Comparison of ENCODE assay signal across 22 cellular contexts in genomic region chr5:172575416-172575815, GRCh38.
DNase-seq lines count a peak whose midpoint lies in the region; ATAC-seq, FAIRE-seq and TF ChIP-seq lines count a peak whose summit lies in the region.
"Had no signal": no experiment of that assay in that cellular context is flagged by ENCODE, and none has a peak within 500 bp of the region (broad histone marks: within the 10 kb centered on the region; RNA-seq: fewer than 3 reads in every experiment).

No MANE protein-coding gene starts in this region.

- H3K9me3 Mint-ChIP-seq in endothelial cell (ENCODE audit: unreplicated experiment): no peaks in the 10 kb centered on the region
- H3K9me3 Mint-ChIP-seq in stimulated activated naive B cell treated with anti-CD40 and anti-IgM and Interleukin-4, amounts not matched to agents 10 μg/mL and 1 μg/mL and 100 μg/mL, for 72 hours: peaks cover 0 to 2% of the 10 kb centered on the region in 2 donors
- H3K9me3 Mint-ChIP-seq: CD8-positive, alpha-beta T cell; IgD-negative memory B cell had no signal

- no peak for TF ChIP-seq POLR2A in K562 (conservative IDR thresholded peaks at IDR 0.05)

- FAIRE-seq in K562 (lab: Jason Lieb, UNC): no peak
- FAIRE-seq: GM12891, RCC 7860 had no signal

- no peaks in the 10 kb centered on the region for H3K9me1 ChIP-seq in K562 (ENCODE audit: control insufficient read depth, insufficient read depth, low read length)

- DNase-seq in K562 (ENCODE audit: extremely low read depth in 1 of 4, low spot score in 3 of 4) (no peak), endothelial cell (ENCODE audit: low spot score) (no peak), AG08396 (ENCODE audit: low spot score) (no peak), superior temporal gyrus (ENCODE audit: extremely low spot score) (no peak)
- no peak for DNase-seq in stimulated activated naive B cell treated with anti-CD40 and anti-IgM and Interleukin-4, amounts not matched to agents 10 μg/mL and 1 μg/mL and 100 μg/mL, for 72 hours
- DNase-seq: CD8-positive, alpha-beta T cell; DMS153; GM23248; HCEC 1CT; Karpas-422; NCI-H1694 treated with DMSO at 0.1 percent for 48 hours; NCI-H2081 treated with DMSO at 0.1 percent for 48 hours; NCI-H2171 treated with DMSO at 0.1 percent for 48 hours; NCI-H524 treated with DMSO at 0.1 percent for 48 hours; NCI-H82; OCI-M1 had no signal

- H3K9ac ChIP-seq in BLaER1 treated with 17β-estradiol and CSF1 and Interleukin-3, amounts not matched to agents 10 nM and 100 nM: peak overlapping the region in 3 of 11 experiments; percentile 24 to 41 (median 41); a peak in 1 of 22 replicates
- H3K9ac ChIP-seq in K562 (ENCODE audit: insufficient read depth in 1 of 2, low read depth in 2 of 2, low read length in 2 of 2) (no peak overlapping the region), skeletal muscle tissue (ENCODE audit: low read depth in 1 of 3, low read length in 3 of 3) (no peak overlapping the region)
- H3K9ac ChIP-seq: GM23248 had no signal

- H3K9me3 ChIP-seq in BLaER1 treated with 17β-estradiol and CSF1 and Interleukin-3, amounts not matched to agents 10 nM and 100 nM (replicated peaks in 1 of 11): no peaks in the 10 kb centered on the region
- H3K9me3 ChIP-seq in K562 (replicated peaks; ENCODE audit: control insufficient read depth, insufficient read depth, low read depth, low read length) (no peaks in the 10 kb centered on the region), skeletal muscle tissue (ENCODE audit: control insufficient read depth in 3 of 3, low read length in 3 of 3) (no peaks in the 10 kb centered on the region)
- H3K9me3 ChIP-seq: SJSA1 had no signal

- H2AFZ ChIP-seq in K562 (ENCODE audit: low read depth, low read length): no peak overlapping the region
- H2AFZ ChIP-seq: GM23248 had no signal

- no peak for TF ChIP-seq RAD21 in K562 (CRISPR knock-in tag; conservative IDR thresholded peaks at IDR 0.05 in 1 of 2, IDR thresholded peaks at IDR 0.05 in 1 of 2)

- peaks cover 6% of the 10 kb centered on the region for H3K27me3 Mint-ChIP-seq in endothelial cell (ENCODE audit: unreplicated experiment)
- peaks cover 4 to 14% of the 10 kb centered on the region in 2 donors for H3K27me3 Mint-ChIP-seq in stimulated activated naive B cell treated with anti-CD40 and anti-IgM and Interleukin-4, amounts not matched to agents 10 μg/mL and 1 μg/mL and 100 μg/mL, for 72 hours

- H3K27ac Mint-ChIP-seq in endothelial cell (ENCODE audit: unreplicated experiment): peak overlapping the region; percentile 42
- H3K27ac Mint-ChIP-seq in stimulated activated naive B cell treated with anti-CD40 and anti-IgM and Interleukin-4, amounts not matched to agents 10 μg/mL and 1 μg/mL and 100 μg/mL, for 72 hours: no peak overlapping the region
- H3K27ac Mint-ChIP-seq: CD8-positive, alpha-beta T cell; IgD-negative memory B cell had no signal

- H4K20me1 ChIP-seq in BLaER1 treated with 17β-estradiol and CSF1 and Interleukin-3, amounts not matched to agents 10 nM and 100 nM: no peaks in the 10 kb centered on the region
- no peaks in the 10 kb centered on the region for H4K20me1 ChIP-seq in K562 (replicated peaks; ENCODE audit: control insufficient read depth, insufficient read depth, low read length)

- H3K4me1 Mint-ChIP-seq in endothelial cell (ENCODE audit: unreplicated experiment): peaks cover 5% of the 10 kb centered on the region
- peaks cover 0 to 6% of the 10 kb centered on the region in 2 donors for H3K4me1 Mint-ChIP-seq in stimulated activated naive B cell treated with anti-CD40 and anti-IgM and Interleukin-4, amounts not matched to agents 10 μg/mL and 1 μg/mL and 100 μg/mL, for 72 hours
- H3K4me1 Mint-ChIP-seq: IgD-negative memory B cell had no signal

- peak overlapping the region in 3 of 11 experiments; percentile 18 to 35 (median 20); a peak in 3 of 22 replicates for H3K27ac ChIP-seq in BLaER1 treated with 17β-estradiol and CSF1 and Interleukin-3, amounts not matched to agents 10 nM and 100 nM
- H3K27ac ChIP-seq in K562 (ENCODE audit: extremely low read depth, low read depth, low read length): no peak overlapping the region
- peak overlapping the region; percentile 3 for H3K27ac ChIP-seq in skeletal muscle tissue (ENCODE audit: low read depth, low read length)
- H3K27ac ChIP-seq: GM23248, SJSA1 had no signal

- no peak for ATAC-seq in K562
- ATAC-seq in stimulated activated naive B cell treated with anti-CD40 and anti-IgM and Interleukin-4, amounts not matched to agents 10 μg/mL and 1 μg/mL and 100 μg/mL, for 72 hours (replicated peaks): no peak
- ATAC-seq: CD8-positive, alpha-beta T cell had no signal

- no TSS peak for BruUV-seq in K562 (replicated peaks; lab: Mats Ljungman, UMichigan)

- intact Hi-C loops in K562 (cut with micrococcal nuclease): loop anchor here (10.0 kb wide), 1 partner anchor 119 kb away; no protein-coding TSS in a partner anchor

- in situ Hi-C loops in K562 (cut with MboI): no loop called here

- H3K4me3 Mint-ChIP-seq in endothelial cell (ENCODE audit: unreplicated experiment): no peak overlapping the region
- H3K4me3 Mint-ChIP-seq in stimulated activated naive B cell treated with anti-CD40 and anti-IgM and Interleukin-4, amounts not matched to agents 10 μg/mL and 1 μg/mL and 100 μg/mL, for 72 hours: no peak overlapping the region
- H3K4me3 Mint-ChIP-seq: CD8-positive, alpha-beta T cell; IgD-negative memory B cell had no signal

- POLR2A ChIA-PET in K562 (lab: Yijun Ruan, JAX): interaction anchor here (0.7 kb wide), 1 partner anchor 28 kb away, joined by 3 read pairs; no protein-coding TSS in a partner anchor

- H3K79me2 ChIP-seq in K562 (ENCODE audit: control insufficient read depth, insufficient read depth, low read length): no peaks in the 10 kb centered on the region

- no peaks in the 10 kb centered on the region for H3K36me3 Mint-ChIP-seq in endothelial cell (ENCODE audit: low read depth, unreplicated experiment)
- H3K36me3 Mint-ChIP-seq in stimulated activated naive B cell treated with anti-CD40 and anti-IgM and Interleukin-4, amounts not matched to agents 10 μg/mL and 1 μg/mL and 100 μg/mL, for 72 hours: no peaks in the 10 kb centered on the region
- H3K36me3 Mint-ChIP-seq: CD8-positive, alpha-beta T cell; IgD-negative memory B cell had no signal

- H3K4me3 ChIP-seq in BLaER1 treated with 17β-estradiol and CSF1 and Interleukin-3, amounts not matched to agents 10 nM and 100 nM: no peak overlapping the region
- no peak overlapping the region for H3K4me3 ChIP-seq in K562
- H3K4me3 ChIP-seq in skeletal muscle tissue (ENCODE audit: low read length in 3 of 3): no peak overlapping the region
- H3K4me3 ChIP-seq: GM23248, SJSA1 had no signal

- no peak for TF ChIP-seq EP300 in K562 (IDR thresholded peaks at IDR 0.05; ENCODE audit: low read length)

- WGBS in K562 (ENCODE audit: insufficient coverage, low coverage, missing lambda C conversion rate): 0% methylated on average over 8 of the region's 8 CpGs

- CTCF ChIA-PET in K562 (lab: Yijun Ruan, JAX; ENCODE audit: low intra/inter-chr PET ratio): no interaction called here

- H3K4me2 ChIP-seq in BLaER1 treated with 17β-estradiol and CSF1 and Interleukin-3, amounts not matched to agents 10 nM and 100 nM: peak overlapping the region in 9 of 11 experiments; percentile 30 to 93 (median 70); a peak in 16 of 22 replicates
- H3K4me2 ChIP-seq in K562 (ENCODE audit: insufficient read depth, low read length): no peak overlapping the region

- H3K27me3 ChIP-seq in BLaER1 treated with 17β-estradiol and CSF1 and Interleukin-3, amounts not matched to agents 10 nM and 100 nM: no peaks in the 10 kb centered on the region
- peaks cover 0 to 40% of the 10 kb centered on the region in 2 experiments; a peak in 2 of 5 replicates for H3K27me3 ChIP-seq in K562 (ENCODE audit: control insufficient read depth in 2 of 2, insufficient read depth in 2 of 2, low read length in 2 of 2)
- H3K27me3 ChIP-seq in skeletal muscle tissue (ENCODE audit: control insufficient read depth in 3 of 3, insufficient read depth in 3 of 3, low read length in 3 of 3): peaks cover 0 to 2% (median 0%) of the 10 kb centered on the region in 3 donors
- H3K27me3 ChIP-seq: SJSA1 had no signal

- H3K4me1 ChIP-seq in BLaER1 treated with 17β-estradiol and CSF1 and Interleukin-3, amounts not matched to agents 10 nM and 100 nM: peaks cover 0 to 51% (median 37%) of the 10 kb centered on the region in 10 experiments; a peak in 15 of 20 replicates
- H3K4me1 ChIP-seq in K562 (replicated peaks in 1 of 2; ENCODE audit: control insufficient read depth in 2 of 2, insufficient read depth in 2 of 2, low read length in 2 of 2) (no peaks in the 10 kb centered on the region), skeletal muscle tissue (ENCODE audit: control insufficient read depth in 3 of 3, insufficient read depth in 3 of 3, low read length in 3 of 3) (peaks cover 9 to 17% (median 10%) of the 10 kb centered on the region in 3 donors)
- H3K4me1 ChIP-seq: SJSA1 had no signal

- TF ChIP-seq CTCF in K562 (IDR thresholded peaks at IDR 0.05 in 2 of 3, conservative IDR thresholded peaks at IDR 0.05 in 1 of 3; ENCODE audit: insufficient read depth in 2 of 3, low read depth in 1 of 3, low read length in 3 of 3) (no peak), endothelial cell (IDR thresholded peaks at IDR 0.05; ENCODE audit: unreplicated experiment) (no peak)

- no peaks in the 10 kb centered on the region for H3K36me3 ChIP-seq in BLaER1 treated with 17β-estradiol and CSF1 and Interleukin-3, amounts not matched to agents 10 nM and 100 nM
- no peaks in the 10 kb centered on the region for H3K36me3 ChIP-seq in K562 (ENCODE audit: control insufficient read depth, insufficient read depth, low read length)
- no peaks in the 10 kb centered on the region for H3K36me3 ChIP-seq in skeletal muscle tissue (ENCODE audit: control insufficient read depth in 3 of 3, insufficient read depth in 3 of 3, low read length in 3 of 3)
- H3K36me3 ChIP-seq: SJSA1 had no signal

TF ChIP-seq in K562, 482 proteins besides CTCF, POLR2A, EP300 and RAD21 (continues in another document):
- no peak for TF ChIP-seq ZNF174 (CRISPR knock-in tag; IDR thresholded peaks at IDR 0.05)
- peak; percentile 44 to 47; a peak in 3 of 4 replicates for TF ChIP-seq NRF1 (conservative IDR thresholded peaks at IDR 0.05 in 1 of 2, IDR thresholded peaks at IDR 0.05 in 1 of 2)
- TF ChIP-seq, protein P1, sequence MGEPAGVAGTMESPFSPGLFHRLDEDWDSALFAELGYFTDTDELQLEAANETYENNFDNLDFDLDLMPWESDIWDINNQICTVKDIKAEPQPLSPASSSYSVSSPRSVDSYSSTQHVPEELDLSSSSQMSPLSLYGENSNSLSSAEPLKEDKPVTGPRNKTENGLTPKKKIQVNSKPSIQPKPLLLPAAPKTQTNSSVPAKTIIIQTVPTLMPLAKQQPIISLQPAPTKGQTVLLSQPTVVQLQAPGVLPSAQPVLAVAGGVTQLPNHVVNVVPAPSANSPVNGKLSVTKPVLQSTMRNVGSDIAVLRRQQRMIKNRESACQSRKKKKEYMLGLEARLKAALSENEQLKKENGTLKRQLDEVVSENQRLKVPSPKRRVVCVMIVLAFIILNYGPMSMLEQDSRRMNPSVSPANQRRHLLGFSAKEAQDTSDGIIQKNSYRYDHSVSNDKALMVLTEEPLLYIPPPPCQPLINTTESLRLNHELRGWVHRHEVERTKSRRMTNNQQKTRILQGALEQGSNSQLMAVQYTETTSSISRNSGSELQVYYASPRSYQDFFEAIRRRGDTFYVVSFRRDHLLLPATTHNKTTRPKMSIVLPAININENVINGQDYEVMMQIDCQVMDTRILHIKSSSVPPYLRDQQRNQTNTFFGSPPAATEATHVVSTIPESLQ (CRISPR knock-in tag; IDR thresholded peaks at IDR 0.05): no peak
- no peak for TF ChIP-seq MEF2D (tag; conservative IDR thresholded peaks at IDR 0.05; ENCODE audit: low read depth)
